ENCODE assay signal across 8 cellular contexts in the genomic region with DNA sequence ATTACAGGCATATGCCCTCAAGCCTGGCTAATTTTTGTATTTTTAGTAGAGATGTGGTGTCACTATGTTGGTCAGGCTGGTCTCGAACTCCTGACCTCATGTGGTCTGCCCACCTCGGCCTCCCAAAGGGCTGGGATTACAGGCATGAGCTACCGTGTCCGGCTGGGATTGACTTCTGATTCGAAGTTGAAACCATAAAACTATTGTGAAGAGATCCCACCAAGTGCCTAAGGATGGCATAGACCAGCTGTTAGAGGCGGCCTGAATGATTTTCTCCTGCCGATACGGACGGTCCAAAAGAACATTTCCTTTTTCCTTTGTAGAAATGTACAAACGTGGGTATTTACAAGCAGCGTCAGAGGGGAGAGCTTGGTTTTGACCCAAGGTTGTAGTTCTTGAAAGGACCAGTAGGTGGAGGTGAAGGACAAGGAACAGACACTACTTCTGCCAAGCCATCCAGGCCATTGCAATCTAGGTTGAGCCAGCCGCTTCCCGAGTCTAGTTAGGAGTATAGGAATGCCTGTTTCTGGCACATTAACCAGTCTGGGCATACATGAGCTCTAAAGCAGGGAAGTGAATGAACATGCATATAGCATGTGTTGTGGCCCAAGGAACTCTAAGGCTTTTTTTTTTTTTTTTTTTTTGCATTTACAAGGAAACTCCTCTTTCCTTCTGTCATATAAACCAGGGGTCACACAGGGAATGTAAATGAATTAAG. TPM values are rescaled to one million over a fixed set of nuclear protein-coding genes. Genes with fewer than 3 reads are reported as not detected.
A peak's percentile ranks its signal among the peaks of the same experiment; 100 is the strongest.
DNase-seq lines count a peak whose midpoint lies in the region; ATAC-seq, FAIRE-seq and TF ChIP-seq lines count a peak whose summit lies in the region.

No MANE protein-coding gene starts in this region.

- H3K4me1 ChIP-seq in ES-I3 (ENCODE audit: insufficient read depth, low read length) (peaks cover 9% of the 10 kb centered on the region), endodermal cell (ENCODE audit: control insufficient read depth, insufficient read depth, low read length) (no peaks in the 10 kb centered on the region)

- H3K27ac Mint-ChIP-seq in endodermal cell = no peak overlapping the region

- no peak overlapping the region for H3K4me3 ChIP-seq in endodermal cell (ENCODE audit: low read length)

- H3K27me3 ChIP-seq in endodermal cell (ENCODE audit: control insufficient read depth, insufficient read depth, low read length, poor library complexity, severe bottlenecking) = no peaks in the 10 kb centered on the region

- H3K36me3 Mint-ChIP-seq in endodermal cell (ENCODE audit: low read depth) = no peaks in the 10 kb centered on the region

- peak; percentile 97 for DNase-seq in HTR-8/SVneo (ENCODE audit: insufficient read length, low spot score)
- peak; percentile 72 for DNase-seq in NOMO-1 treated with DMSO at 0.1 percent for 48 hours (lab: John Stamatoyannopoulos, UW; ENCODE audit: unreplicated experiment)
- peak; percentile 14 to 16 for DNase-seq in activated CD8-positive, alpha-beta memory T cell treated with anti-CD3 and anti-CD28 coated beads for 1 hour (ENCODE audit: extremely low read depth in 1 of 2, low read depth in 1 of 2)
- DNase-seq in endodermal cell = peak; percentile 92
- DNase-seq in mucosa of gallbladder (ENCODE audit: low spot score) = peak; percentile 79
- peak; percentile 69 for DNase-seq in stimulated activated naive CD8-positive, alpha-beta T cell treated with anti-CD3 and anti-CD28 coated beads, Interleukin-15, Interleukin-2, amounts not matched to agents 100 U/mL and 50 U/mL, for 24 hours

- H3K9me3 Mint-ChIP-seq in endodermal cell = peaks cover 2% of the 10 kb centered on the region

- peak; percentile 90 for TF ChIP-seq CTCF in endodermal cell (conservative IDR thresholded peaks at IDR 0.05)

- H3K4me3 Mint-ChIP-seq in endodermal cell = no peak overlapping the region

- peak; percentile 93 for FAIRE-seq in HTR-8/SVneo (lab: Jason Lieb, UNC)

- H3K4me1 Mint-ChIP-seq in endodermal cell = peaks cover 11% of the 10 kb centered on the region

- ATAC-seq in stimulated activated naive CD8-positive, alpha-beta T cell treated with anti-CD3 and anti-CD28 coated beads, Interleukin-15, Interleukin-2, amounts not matched to agents 100 U/mL and 50 U/mL, for 24 hours = peak; percentile 94
- no peak for ATAC-seq in GM21825 (IDR thresholded peaks at IDR 0.05; ENCODE audit: unreplicated experiment)

- 32 to 37% methylated on average over 11 to 13 of the region's 13 CpGs for WGBS in endodermal cell (ENCODE audit: insufficient coverage in 1 of 2, insufficient read length in 1 of 2), 2 experiments

- H3K9me3 ChIP-seq in ES-I3 (ENCODE audit: control insufficient read depth, insufficient read depth, low read length) (no peaks in the 10 kb centered on the region), endodermal cell (ENCODE audit: control insufficient read depth, low read length) (no peaks in the 10 kb centered on the region)

- H3K9ac ChIP-seq in ES-I3 (ENCODE audit: low read depth, low read length) (peak overlapping the region; percentile 6; the same call in 1 of the 2 replicates), endodermal cell (ENCODE audit: extremely low read depth, low read length, poor library complexity, severe bottlenecking) (no peak overlapping the region)

- H3K27me3 Mint-ChIP-seq in endodermal cell (ENCODE audit: insufficient read depth) = no peaks in the 10 kb centered on the region

- H3K36me3 ChIP-seq in ES-I3 (ENCODE audit: insufficient read depth, low read length) (no peaks in the 10 kb centered on the region), endodermal cell (ENCODE audit: control insufficient read depth, insufficient read depth, low read length) (no peaks in the 10 kb centered on the region)

- H3K27ac ChIP-seq in endodermal cell (ENCODE audit: low read depth, low read length) = no peak overlapping the region

RNA-seq across cellular contexts. Expression of gene MOCS3, which starts 29.0 kb away (rescaled TPM):
- total RNA-seq in endodermal cell (1 to 10 TPM; 4.7 to 5.5 TPM), mucosa of gallbladder (5.2 TPM)
- polyA plus RNA-seq in endodermal cell (2013, experiment 1 of 2) = 4.9 TPM
- 4.5 TPM for polyA plus RNA-seq in endodermal cell (2013, experiment 2 of 2)

RNA-seq across cellular contexts. Expression of gene DPM1, which starts 29.3 kb away (rescaled TPM):
- 10 to 100 TPM; 54.9 to 58.8 TPM for total RNA-seq in endodermal cell
- polyA plus RNA-seq in endodermal cell (2013, experiment 1 of 2) = 68.9 TPM
- 69.4 TPM for polyA plus RNA-seq in endodermal cell (2013, experiment 2 of 2)
- 31.7 TPM for total RNA-seq in mucosa of gallbladder

RNA-seq across cellular contexts. Expression of gene KCNG1, which starts 35.3 kb away (rescaled TPM):
- total RNA-seq in endodermal cell (100 to 1,000 TPM; 106 to 126 TPM), mucosa of gallbladder (9.9 TPM)
- 35.5 TPM for polyA plus RNA-seq in endodermal cell (2013, experiment 1 of 2)
- polyA plus RNA-seq in endodermal cell (2013, experiment 2 of 2) = 35.6 TPM

RNA-seq across cellular contexts. Expression of gene ADNP, which starts 56.4 kb away (rescaled TPM):
- total RNA-seq in endodermal cell = 100 to 1,000 TPM; 136 to 152 TPM
- 110 TPM for polyA plus RNA-seq in endodermal cell (2013, experiment 1 of 2)
- polyA plus RNA-seq in endodermal cell (2013, experiment 2 of 2) = 102 TPM
- total RNA-seq in mucosa of gallbladder = 68.9 TPM

Comparison
In these comparisons a context has a peak if more than half of its experiments do, and no peak if none do; other contexts are left out.
1. DNase-seq: peak in every context shown above with its lines; median percentile 97 in HTR-8/SVneo; 92 in endodermal cell; 79 in mucosa of gallbladder; 72 in NOMO-1 treated with DMSO at 0.1 percent for 48 hours; 69 in stimulated activated naive CD8-positive, alpha-beta T cell treated with anti-CD3 and anti-CD28 coated beads, Interleukin-15, Interleukin-2, amounts not matched to agents 100 U/mL and 50 U/mL, for 24 hours; 15 in activated CD8-positive, alpha-beta memory T cell treated with anti-CD3 and anti-CD28 coated beads for 1 hour.